ENCODE assay signal across 15 cellular contexts in the genomic region with DNA sequence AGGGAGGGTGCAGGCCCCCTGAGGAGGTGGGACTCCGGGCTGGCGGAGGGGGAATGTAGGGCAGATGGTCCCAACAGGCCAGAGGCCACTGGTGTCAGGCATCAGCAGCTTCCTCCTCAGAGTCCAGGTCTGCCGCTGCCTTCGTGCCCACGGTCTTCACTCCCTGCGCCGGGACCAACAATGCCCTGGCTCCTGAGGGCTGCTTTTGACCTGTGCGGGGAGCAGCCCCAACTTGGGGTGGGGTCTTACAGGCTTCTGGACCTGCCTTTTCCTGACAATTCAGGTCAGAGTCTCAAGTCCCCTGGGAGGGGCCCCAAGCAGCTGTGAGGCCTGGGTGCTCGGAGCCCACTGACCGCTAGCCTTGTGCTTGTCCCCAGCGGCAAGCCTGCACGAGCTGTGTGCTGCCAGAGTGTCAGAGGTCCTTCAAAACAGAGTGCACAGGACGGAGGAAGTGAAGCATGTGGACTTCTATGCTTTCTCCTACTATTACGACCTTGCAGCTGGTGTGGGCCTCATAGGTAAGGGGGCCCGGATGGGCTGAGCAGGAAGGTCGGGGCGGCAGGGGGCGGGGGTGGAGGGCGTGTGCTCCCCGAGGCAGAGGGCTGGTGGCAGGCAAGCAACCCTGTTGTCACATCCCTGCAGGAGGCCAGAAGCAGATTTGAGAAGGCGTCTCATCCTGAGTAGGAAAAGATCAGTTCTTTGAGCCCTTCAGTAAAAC. TPM values are rescaled to one million over a fixed set of nuclear protein-coding genes. Genes with fewer than 3 reads are reported as not detected.
A peak's percentile ranks its signal among the peaks of the same experiment; 100 is the strongest.
DNase-seq lines count a peak whose midpoint lies in the region; ATAC-seq and TF ChIP-seq lines count a peak whose summit lies in the region.
"Had no signal": no experiment of that assay in that cellular context is flagged by ENCODE, and none has a peak within 500 bp of the region (broad histone marks: within the 10 kb centered on the region; RNA-seq: fewer than 3 reads in every experiment).

No MANE protein-coding gene starts in this region.

- peak overlapping the region; percentile 32 for H3K27ac Mint-ChIP-seq in Caco-2 (ENCODE audit: unreplicated experiment)
- peak overlapping the region; percentile 61 for H3K27ac Mint-ChIP-seq in nephron progenitor cell
- no peak overlapping the region for H3K27ac Mint-ChIP-seq in immature natural killer cell
- H3K27ac Mint-ChIP-seq: activated naive CD4-positive, alpha-beta T cell treated with anti-CD3 and anti-CD28 coated beads for 36 hours; CD4-positive, alpha-beta T cell; dendritic cell treated with granulocyte-macrophage colony-stimulating factor and Interleukin-4, amounts not matched to agents 40 ng/mL and 50 ng/mL, for 4 days had no signal

- ATAC-seq in HG03460 (IDR thresholded peaks at IDR 0.05; ENCODE audit: unreplicated experiment): no peak

- POLR2A ChIA-PET in Caco-2 (lab: Charles Lee): no interaction called here

- H3K79me2 ChIP-seq in OCI-LY1 (ENCODE audit: insufficient read depth, low read length): no peaks in the 10 kb centered on the region

- intact Hi-C loops in Caco-2 (cut with micrococcal nuclease; ENCODE audit: unreplicated experiment): no loop called here
- intact Hi-C loops in colonic mucosa (cut with DNase I): no loop called here

- CTCF ChIA-PET in Caco-2 (lab: Charles Lee): interaction anchor here (0.6 to 3.0 kb wide), 3 partner anchors 11 to 177 kb away, joined by 3 to 23 read pairs (median 4); partner anchors contain the start of gene PYGB

- no peaks in the 10 kb centered on the region for H3K9me2 ChIP-seq in OCI-LY1 (ENCODE audit: low read depth, low read length)

- H3K4me3 ChIP-seq in Caco-2 (ENCODE audit: low read depth, low read length) (no peak overlapping the region), OCI-LY1 (ENCODE audit: low read depth, low read length, poor library complexity, severe bottlenecking) (no peak overlapping the region), colonic mucosa (no peak overlapping the region)
- H3K4me3 ChIP-seq: lung had no signal

- H3K9me3 ChIP-seq in Caco-2 (no peaks in the 10 kb centered on the region), OCI-LY1 (ENCODE audit: low read length) (no peaks in the 10 kb centered on the region), colonic mucosa (no peaks in the 10 kb centered on the region)

- no peak overlapping the region for H3K4me3 Mint-ChIP-seq in Caco-2 (ENCODE audit: unreplicated experiment)
- H3K4me3 Mint-ChIP-seq in nephron progenitor cell: no peak overlapping the region
- H3K4me3 Mint-ChIP-seq in immature natural killer cell: no peak overlapping the region
- H3K4me3 Mint-ChIP-seq: activated naive CD4-positive, alpha-beta T cell treated with anti-CD3 and anti-CD28 coated beads for 36 hours; CD4-positive, alpha-beta T cell; dendritic cell treated with granulocyte-macrophage colony-stimulating factor and Interleukin-4, amounts not matched to agents 40 ng/mL and 50 ng/mL, for 4 days had no signal

- H3K36me3 ChIP-seq in Caco-2 (ENCODE audit: control insufficient read depth, insufficient read depth, low read length) (peaks cover 7% of the 10 kb centered on the region), OCI-LY1 (ENCODE audit: insufficient read depth, low read length) (no peaks in the 10 kb centered on the region), colonic mucosa (peaks cover 4% of the 10 kb centered on the region)

- peaks cover 38% of the 10 kb centered on the region for H3K36me3 Mint-ChIP-seq in Caco-2 (ENCODE audit: insufficient read depth, unreplicated experiment)
- H3K36me3 Mint-ChIP-seq in nephron progenitor cell (ENCODE audit: low read depth): no peaks in the 10 kb centered on the region
- H3K36me3 Mint-ChIP-seq in immature natural killer cell: peaks cover 5 to 11% (median 7%) of the 10 kb centered on the region in 3 donors

- H3K4me1 Mint-ChIP-seq in Caco-2 (ENCODE audit: low read depth, unreplicated experiment) (peaks cover 15% of the 10 kb centered on the region), nephron progenitor cell (peaks cover 30% of the 10 kb centered on the region), immature natural killer cell (no peaks in the 10 kb centered on the region)

- H3K4me1 ChIP-seq in Caco-2 (peaks cover 3% of the 10 kb centered on the region; the same call in 1 of the 2 replicates), OCI-LY1 (ENCODE audit: insufficient read depth, low read length, severe bottlenecking) (peaks cover 20% of the 10 kb centered on the region), colonic mucosa (no peaks in the 10 kb centered on the region)

- no peaks in the 10 kb centered on the region for H3F3A ChIP-seq in OCI-LY1 (ENCODE audit: insufficient read depth, low read length)

- no peaks in the 10 kb centered on the region for H4K20me1 ChIP-seq in OCI-LY1 (ENCODE audit: insufficient read depth, low read length)

- no peak overlapping the region for H3K4me2 ChIP-seq in OCI-LY1 (ENCODE audit: low read length)

- BruUV-seq in Caco-2 (replicated peaks; lab: Mats Ljungman, UMichigan): no TSS peak

- H3K9ac ChIP-seq in OCI-LY1 (ENCODE audit: low read length): no peak overlapping the region
- no peak overlapping the region for H3K9ac ChIP-seq in colonic mucosa (ENCODE audit: low read depth in 2 of 2, low read length in 2 of 2)

- no peaks in the 10 kb centered on the region for H3K9me3 Mint-ChIP-seq in Caco-2 (ENCODE audit: unreplicated experiment)
- H3K9me3 Mint-ChIP-seq in nephron progenitor cell: no peaks in the 10 kb centered on the region
- no peaks in the 10 kb centered on the region for H3K9me3 Mint-ChIP-seq in immature natural killer cell
- H3K9me3 Mint-ChIP-seq: activated naive CD4-positive, alpha-beta T cell treated with anti-CD3 and anti-CD28 coated beads for 36 hours; CD4-positive, alpha-beta T cell; dendritic cell treated with granulocyte-macrophage colony-stimulating factor and Interleukin-4, amounts not matched to agents 40 ng/mL and 50 ng/mL, for 4 days had no signal

- no peaks in the 10 kb centered on the region for H3K27me3 Mint-ChIP-seq in Caco-2 (ENCODE audit: insufficient read depth, unreplicated experiment)
- peaks cover 4% of the 10 kb centered on the region for H3K27me3 Mint-ChIP-seq in nephron progenitor cell (ENCODE audit: low read depth, poor library complexity)
- peaks cover 0 to 2% (median 0%) of the 10 kb centered on the region in 3 donors for H3K27me3 Mint-ChIP-seq in immature natural killer cell (ENCODE audit: low read depth in 3 of 3)
- H3K27me3 Mint-ChIP-seq: CD4-positive, alpha-beta T cell; dendritic cell treated with granulocyte-macrophage colony-stimulating factor and Interleukin-4, amounts not matched to agents 40 ng/mL and 50 ng/mL, for 4 days had no signal

- no peak overlapping the region for H2AFZ ChIP-seq in OCI-LY1 (ENCODE audit: low read length)

- H3K27me3 ChIP-seq in Caco-2 (replicated peaks; ENCODE audit: control insufficient read depth, insufficient read depth, low read length): no peaks in the 10 kb centered on the region
- H3K27me3 ChIP-seq in OCI-LY1 (ENCODE audit: insufficient read depth, low read length): no peaks in the 10 kb centered on the region
- no peaks in the 10 kb centered on the region for H3K27me3 ChIP-seq in colonic mucosa

- H3K27ac ChIP-seq in OCI-LY1 (ENCODE audit: low read depth, low read length, poor library complexity, severe bottlenecking) (peak overlapping the region; percentile 30), colonic mucosa (peak overlapping the region; percentile 36)

- DNase-seq in Caco-2 (no peak), colonic mucosa (no peak), nephron progenitor cell (no peak), SKM-1 treated with dmso at 0.1 percent for 144 hours (lab: John Stamatoyannopoulos, UW; ENCODE audit: unreplicated experiment) (no peak), immature natural killer cell (no peak), T-helper 1 cell (no peak)
- DNase-seq: CD4-positive, alpha-beta T cell; NCI-H1105; NCI-H510A treated with DMSO at 0.1 percent for 48 hours; substantia nigra had no signal

- TF ChIP-seq CTCF in Caco-2 (IDR thresholded peaks at IDR 0.05; ENCODE audit: insufficient read depth in 1 of 2, low read depth in 1 of 2, low read length in 1 of 2, severe bottlenecking in 1 of 2, unreplicated experiment in 1 of 2): no peak
- TF ChIP-seq CTCF in OCI-LY1 (IDR thresholded peaks at IDR 0.05; ENCODE audit: low read length): no peak
- no peak for TF ChIP-seq CTCF in colonic mucosa (IDR thresholded peaks at IDR 0.05)
- no peak for TF ChIP-seq CTCF in nephron progenitor cell (IDR thresholded peaks at IDR 0.05)

RNA-seq across cellular contexts. Expression of gene PYGB, which starts 25.3 kb away (rescaled TPM):
- total RNA-seq in Caco-2 (2022): 67.9 and 78.9 TPM in 2 replicates
- total RNA-seq in colonic mucosa: 100 to 1,000 TPM; 211 to 295 TPM
- 10 to 100 TPM; 39.3 to 56.0 (median 51.0) TPM for polyA plus RNA-seq in immature natural killer cell

RNA-seq across cellular contexts. Expression of gene ENTPD6, which starts 27.1 kb away (rescaled TPM):
- total RNA-seq in Caco-2 (2022) (86.6 and 89.4 TPM in 2 replicates), colonic mucosa (100 to 1,000 TPM; 120 to 201 TPM)
- polyA plus RNA-seq in immature natural killer cell: 10 to 100 TPM; 22.6 to 36.9 (median 30.0) TPM

Comparison
In these comparisons a context has a peak if more than half of its experiments do, and no peak if none do; other contexts are left out.
1. H3K27ac Mint-ChIP-seq: peak in Caco-2 (single experiment) and nephron progenitor cell (single experiment); none in immature natural killer cell (0 of 6).